8 cellular contexts compared by ENCODE assay signal in the genomic region with DNA sequence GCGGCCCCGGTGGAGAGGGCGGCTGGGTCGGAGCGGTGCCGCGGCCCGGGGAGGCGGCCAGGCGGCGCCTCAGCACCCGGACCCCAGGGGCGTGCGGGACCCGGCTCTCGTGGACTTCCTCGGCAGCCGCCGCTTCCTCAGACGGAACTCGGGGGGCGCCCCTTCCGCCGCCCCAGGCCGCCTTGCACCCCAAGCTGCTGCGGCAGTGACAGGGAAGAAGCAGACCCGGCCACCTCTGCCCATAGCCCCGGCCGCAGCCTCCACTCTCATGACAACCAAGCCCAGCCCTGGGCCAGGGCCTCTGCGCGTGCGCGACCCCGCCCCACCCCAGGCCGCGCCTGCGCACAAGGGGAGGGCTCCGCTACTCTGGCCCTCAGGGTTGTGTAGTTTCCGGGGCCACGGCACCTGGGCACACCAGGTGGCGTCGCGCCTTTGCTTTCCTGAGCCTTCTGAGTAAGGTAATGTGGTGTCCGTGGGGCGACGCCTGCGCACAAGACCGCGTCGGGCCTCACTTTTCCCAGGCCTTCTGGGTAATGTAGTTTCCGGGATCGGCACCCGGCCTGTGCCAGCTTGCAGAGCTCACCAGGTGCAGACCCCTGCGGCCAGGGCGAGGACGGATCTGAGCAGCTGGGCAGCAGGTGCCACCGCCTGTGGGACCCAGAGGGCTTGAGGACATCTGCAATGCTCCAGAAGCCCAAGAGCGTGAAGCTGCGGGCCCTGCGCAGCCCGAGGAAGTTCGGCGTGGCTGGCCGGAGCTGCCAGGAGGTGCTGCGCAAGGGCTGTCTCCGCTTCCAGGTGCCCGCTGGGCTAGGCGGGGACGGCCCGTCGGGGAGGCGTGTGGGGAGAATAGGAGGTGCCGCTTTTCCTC. TPM values are rescaled to one million over a fixed set of nuclear protein-coding genes. Genes with fewer than 3 reads are reported as not detected.
A peak's percentile ranks its signal among the peaks of the same experiment; 100 is the strongest.
DNase-seq lines count a peak whose midpoint lies in the region; ATAC-seq and TF ChIP-seq lines count a peak whose summit lies in the region.

A gene (minus strand): TSS at position 289 of the 868 bp plus-strand sequence. CDS start 4,804 bp downstream, outside the sequence.
A gene with protein sequence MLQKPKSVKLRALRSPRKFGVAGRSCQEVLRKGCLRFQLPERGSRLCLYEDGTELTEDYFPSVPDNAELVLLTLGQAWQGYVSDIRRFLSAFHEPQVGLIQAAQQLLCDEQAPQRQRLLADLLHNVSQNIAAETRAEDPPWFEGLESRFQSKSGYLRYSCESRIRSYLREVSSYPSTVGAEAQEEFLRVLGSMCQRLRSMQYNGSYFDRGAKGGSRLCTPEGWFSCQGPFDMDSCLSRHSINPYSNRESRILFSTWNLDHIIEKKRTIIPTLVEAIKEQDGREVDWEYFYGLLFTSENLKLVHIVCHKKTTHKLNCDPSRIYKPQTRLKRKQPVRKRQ (plus strand): TSS at position 554 of the 868 bp plus-strand sequence. CDS start 128 bp downstream, at position 682.

- H3K27me3 Mint-ChIP-seq in GM23338 (ENCODE audit: insufficient read depth, low read depth, poor library complexity) (peaks cover 26% of the 10 kb centered on the region), nephron progenitor cell (ENCODE audit: low read depth, poor library complexity) (peaks cover 17% of the 10 kb centered on the region)
- no peaks in the 10 kb centered on the region for H3K27me3 Mint-ChIP-seq in stimulated activated naive CD8-positive, alpha-beta T cell treated with anti-CD3 and anti-CD28 coated beads, Interleukin-15, amount 100 ng/mL, for 72 hours

- H3K27ac ChIP-seq in GM23338 (ENCODE audit: low read depth): no peak within 1 kb of the TSS

- H3K4me2 ChIP-seq in GM23338: peak within 1 kb of the TSS; percentile 94

- no peaks in the 10 kb centered on the region for H3F3A ChIP-seq in GM23338 (replicated peaks; ENCODE audit: low read depth)

- H3K4me3 ChIP-seq in GM23338: peak within 1 kb of the TSS; percentile 98

- H4K20me1 ChIP-seq in GM23338 (replicated peaks; ENCODE audit: insufficient read depth): no peaks in the 10 kb centered on the region; the same call in none of the 2 replicates

- ATAC-seq in GM23338: peak; percentile 85
- peak; percentile 98 for ATAC-seq in stimulated activated naive CD8-positive, alpha-beta T cell treated with anti-CD3 and anti-CD28 coated beads, Interleukin-15, amount 100 ng/mL, for 72 hours

- H3K4me3 Mint-ChIP-seq in GM23338: peak within 1 kb of the TSS; percentile 98
- H3K4me3 Mint-ChIP-seq in nephron progenitor cell: peak within 1 kb of the TSS; percentile 95
- peak within 1 kb of the TSS; percentile 98 to 100 for H3K4me3 Mint-ChIP-seq in stimulated activated naive CD8-positive, alpha-beta T cell treated with anti-CD3 and anti-CD28 coated beads, Interleukin-15, amount 100 ng/mL, for 72 hours

- H3K9me3 Mint-ChIP-seq in GM23338 (no peaks in the 10 kb centered on the region), nephron progenitor cell (no peaks in the 10 kb centered on the region)
- H3K9me3 Mint-ChIP-seq in stimulated activated naive CD8-positive, alpha-beta T cell treated with anti-CD3 and anti-CD28 coated beads, Interleukin-15, amount 100 ng/mL, for 72 hours: no peaks in the 10 kb centered on the region

- H3K27me3 ChIP-seq in GM23338 (ENCODE audit: insufficient read depth): peaks cover 8% of the 10 kb centered on the region; the same call in 1 of the 2 replicates

- H3K4me1 ChIP-seq in GM23338 (ENCODE audit: insufficient read depth): peaks cover 8% of the 10 kb centered on the region; the same call in 1 of the 2 replicates

- no peaks in the 10 kb centered on the region for H3K36me3 ChIP-seq in GM23338 (ENCODE audit: insufficient read depth)

- H3K4me1 Mint-ChIP-seq in GM23338: peaks cover 26% of the 10 kb centered on the region
- H3K4me1 Mint-ChIP-seq in nephron progenitor cell: peaks cover 27% of the 10 kb centered on the region
- H3K4me1 Mint-ChIP-seq in stimulated activated naive CD8-positive, alpha-beta T cell treated with anti-CD3 and anti-CD28 coated beads, Interleukin-15, amount 100 ng/mL, for 72 hours: peaks cover 30% of the 10 kb centered on the region

- H3K27ac Mint-ChIP-seq in GM23338: peak within 1 kb of the TSS; percentile 78; the same call in 1 of the 2 replicates
- H3K27ac Mint-ChIP-seq in nephron progenitor cell: no peak within 1 kb of the TSS
- H3K27ac Mint-ChIP-seq in stimulated activated naive CD8-positive, alpha-beta T cell treated with anti-CD3 and anti-CD28 coated beads, Interleukin-15, amount 100 ng/mL, for 72 hours: peak within 1 kb of the TSS; percentile 94 to 98

- DNase-seq in EL: peak; percentile 81
- peak; percentile 98 for DNase-seq in GM23338 (ENCODE audit: low spot score)
- DNase-seq in LHCN-M2 (ENCODE audit: low read depth): peak; percentile 81
- DNase-seq in activated effector memory CD4-positive, alpha-beta T cell treated with Interleukin-2 at 50 U/mL for 16 hours: peak; percentile 98
- DNase-seq in fibroblast of the conjunctiva (ENCODE audit: low read depth): peak; percentile 47
- peak; percentile 93 for DNase-seq in nephron progenitor cell
- DNase-seq in stimulated activated naive CD8-positive, alpha-beta T cell treated with anti-CD3 and anti-CD28 coated beads, Interleukin-15, amount 100 ng/mL, for 72 hours: peak; percentile 96 to 98

- TF ChIP-seq CTCF in GM23338 (conservative IDR thresholded peaks at IDR 0.05; ENCODE audit: low read depth in 2 of 2) (peak in 1 of 2 experiments; percentile 58; a peak in 2 of 4 replicates), nephron progenitor cell (IDR thresholded peaks at IDR 0.05) (no peak)

- no peaks in the 10 kb centered on the region; the same call in 2 of the 3 replicates for H3K36me3 Mint-ChIP-seq in GM23338 (ENCODE audit: low read depth)
- peaks cover 14% of the 10 kb centered on the region for H3K36me3 Mint-ChIP-seq in nephron progenitor cell (ENCODE audit: low read depth)

- peaks cover 32% of the 10 kb centered on the region for H3K79me2 ChIP-seq in GM23338 (replicated peaks; ENCODE audit: insufficient read depth)

- no peaks in the 10 kb centered on the region for H3K9me2 ChIP-seq in GM23338 (ENCODE audit: insufficient read depth)

- peak within 1 kb of the TSS; percentile 97 for H2AFZ ChIP-seq in GM23338

- peak; percentile 90 for TF ChIP-seq POLR2A in Raji (IDR thresholded peaks at IDR 0.05; ENCODE audit: insufficient read depth, low read depth, low read length)

TF ChIP-seq in GM23338, 12 proteins besides CTCF, POLR2A, EP300 and RAD21:
- TF ChIP-seq, protein P1, sequence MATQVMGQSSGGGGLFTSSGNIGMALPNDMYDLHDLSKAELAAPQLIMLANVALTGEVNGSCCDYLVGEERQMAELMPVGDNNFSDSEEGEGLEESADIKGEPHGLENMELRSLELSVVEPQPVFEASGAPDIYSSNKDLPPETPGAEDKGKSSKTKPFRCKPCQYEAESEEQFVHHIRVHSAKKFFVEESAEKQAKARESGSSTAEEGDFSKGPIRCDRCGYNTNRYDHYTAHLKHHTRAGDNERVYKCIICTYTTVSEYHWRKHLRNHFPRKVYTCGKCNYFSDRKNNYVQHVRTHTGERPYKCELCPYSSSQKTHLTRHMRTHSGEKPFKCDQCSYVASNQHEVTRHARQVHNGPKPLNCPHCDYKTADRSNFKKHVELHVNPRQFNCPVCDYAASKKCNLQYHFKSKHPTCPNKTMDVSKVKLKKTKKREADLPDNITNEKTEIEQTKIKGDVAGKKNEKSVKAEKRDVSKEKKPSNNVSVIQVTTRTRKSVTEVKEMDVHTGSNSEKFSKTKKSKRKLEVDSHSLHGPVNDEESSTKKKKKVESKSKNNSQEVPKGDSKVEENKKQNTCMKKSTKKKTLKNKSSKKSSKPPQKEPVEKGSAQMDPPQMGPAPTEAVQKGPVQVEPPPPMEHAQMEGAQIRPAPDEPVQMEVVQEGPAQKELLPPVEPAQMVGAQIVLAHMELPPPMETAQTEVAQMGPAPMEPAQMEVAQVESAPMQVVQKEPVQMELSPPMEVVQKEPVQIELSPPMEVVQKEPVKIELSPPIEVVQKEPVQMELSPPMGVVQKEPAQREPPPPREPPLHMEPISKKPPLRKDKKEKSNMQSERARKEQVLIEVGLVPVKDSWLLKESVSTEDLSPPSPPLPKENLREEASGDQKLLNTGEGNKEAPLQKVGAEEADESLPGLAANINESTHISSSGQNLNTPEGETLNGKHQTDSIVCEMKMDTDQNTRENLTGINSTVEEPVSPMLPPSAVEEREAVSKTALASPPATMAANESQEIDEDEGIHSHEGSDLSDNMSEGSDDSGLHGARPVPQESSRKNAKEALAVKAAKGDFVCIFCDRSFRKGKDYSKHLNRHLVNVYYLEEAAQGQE (IDR thresholded peaks at IDR 0.05; ENCODE audit: unreplicated experiment): no peak
- TF ChIP-seq EZH2phosphoT487 (IDR thresholded peaks at IDR 0.05; ENCODE audit: unreplicated experiment) (no peak), ZNF114 (CRISPR knock-in tag; IDR thresholded peaks at IDR 0.05) (no peak), STAT1 (IDR thresholded peaks at IDR 0.05; ENCODE audit: unreplicated experiment) (no peak), CREB1 (CRISPR knock-in tag; IDR thresholded peaks at IDR 0.05; ENCODE audit: low read depth) (peak; percentile 82), JUNB (IDR thresholded peaks at IDR 0.05; ENCODE audit: unreplicated experiment) (no peak), POLR2AphosphoS5 (IDR thresholded peaks at IDR 0.05; ENCODE audit: low read depth) (peak; percentile 62), ZNF331 (CRISPR knock-in tag; IDR thresholded peaks at IDR 0.05; ENCODE audit: low read depth) (no peak), EZH2 (IDR thresholded peaks at IDR 0.05; ENCODE audit: low read depth, unreplicated experiment) (no peak)
- TF ChIP-seq, protein P2, sequence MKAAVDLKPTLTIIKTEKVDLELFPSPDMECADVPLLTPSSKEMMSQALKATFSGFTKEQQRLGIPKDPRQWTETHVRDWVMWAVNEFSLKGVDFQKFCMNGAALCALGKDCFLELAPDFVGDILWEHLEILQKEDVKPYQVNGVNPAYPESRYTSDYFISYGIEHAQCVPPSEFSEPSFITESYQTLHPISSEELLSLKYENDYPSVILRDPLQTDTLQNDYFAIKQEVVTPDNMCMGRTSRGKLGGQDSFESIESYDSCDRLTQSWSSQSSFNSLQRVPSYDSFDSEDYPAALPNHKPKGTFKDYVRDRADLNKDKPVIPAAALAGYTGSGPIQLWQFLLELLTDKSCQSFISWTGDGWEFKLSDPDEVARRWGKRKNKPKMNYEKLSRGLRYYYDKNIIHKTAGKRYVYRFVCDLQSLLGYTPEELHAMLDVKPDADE (IDR thresholded peaks at IDR 0.05): peak; percentile 85

RNA-seq across cellular contexts. Expression of the first gene that starts in this region (rescaled TPM):
- total RNA-seq in GM23338 (2014; rRNA removed; shearing (Covaris generic)): 17.7 and 32.2 TPM in 2 replicates
- polyA plus RNA-seq in GM23338 (2016; fragmentation: Nextera tagmentation; extraction: Ambion mirVana): 20.5 and 21.1 TPM in 2 replicates
- 14.6 TPM in 2 replicates for total RNA-seq in LHCN-M2 (2014; rRNA removed)
- polyA plus RNA-seq in LHCN-M2 (2012): 19.3 TPM

RNA-seq across cellular contexts. Expression of the second gene that starts in this region (rescaled TPM):
- total RNA-seq in GM23338 (2014; rRNA removed; shearing (Covaris generic)): 12.6 and 18.1 TPM in 2 replicates
- polyA plus RNA-seq in GM23338 (2016; fragmentation: Nextera tagmentation; extraction: Ambion mirVana): 4.4 and 6.5 TPM in 2 replicates
- 6.6 and 7.2 TPM in 2 replicates for total RNA-seq in LHCN-M2 (2014; rRNA removed)
- polyA plus RNA-seq in LHCN-M2 (2012): 2.0 TPM

Comparison
In these comparisons a context has a peak if more than half of its experiments do, and no peak if none do; other contexts are left out.
1. DNase-seq: peak in every context shown above with its lines; median percentile 98 in GM23338; 98 in activated effector memory CD4-positive, alpha-beta T cell treated with Interleukin-2 at 50 U/mL for 16 hours; 97 in stimulated activated naive CD8-positive, alpha-beta T cell treated with anti-CD3 and anti-CD28 coated beads, Interleukin-15, amount 100 ng/mL, for 72 hours; 93 in nephron progenitor cell; 81 in EL; 81 in LHCN-M2; 47 in fibroblast of the conjunctiva.